18 cellular contexts compared by ENCODE assay signal in the genomic region with DNA sequence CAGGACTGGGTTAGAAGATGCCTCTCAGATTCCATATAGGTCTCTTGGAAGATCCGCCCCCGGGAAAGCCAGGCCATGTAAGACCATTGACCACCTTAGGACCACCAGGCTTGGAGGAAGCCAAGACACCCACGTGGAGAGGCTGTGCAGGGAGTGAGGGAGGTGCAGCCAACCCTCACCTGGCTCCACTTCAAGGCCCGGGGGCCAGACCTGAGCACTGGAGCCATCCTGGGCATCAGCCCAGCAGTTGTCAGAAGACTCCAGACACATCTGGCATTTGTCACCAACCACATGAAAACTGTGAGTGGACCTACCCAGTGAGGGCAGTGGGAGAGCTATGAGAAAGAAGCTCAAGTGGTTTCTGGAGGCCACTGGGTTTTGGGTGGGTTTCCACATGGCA.
DNase-seq lines count a peak whose midpoint lies in the region; ATAC-seq and TF ChIP-seq lines count a peak whose summit lies in the region.
"Had no signal": no experiment of that assay in that cellular context is flagged by ENCODE, and none has a peak within 500 bp of the region (broad histone marks: within the 10 kb centered on the region; RNA-seq: fewer than 3 reads in every experiment).

No MANE protein-coding gene starts in this region.

- H3K9me3 ChIP-seq in right atrium auricular region: no peaks in the 10 kb centered on the region
- no peaks in the 10 kb centered on the region for H3K9me3 ChIP-seq in heart right ventricle
- no peaks in the 10 kb centered on the region for H3K9me3 ChIP-seq in prostate gland
- H3K9me3 ChIP-seq in PC-3 (ENCODE audit: low read length): no peaks in the 10 kb centered on the region

- H3K36me3 ChIP-seq in right atrium auricular region: no peaks in the 10 kb centered on the region
- no peaks in the 10 kb centered on the region for H3K36me3 ChIP-seq in heart right ventricle
- no peaks in the 10 kb centered on the region for H3K36me3 ChIP-seq in prostate gland
- H3K36me3 ChIP-seq in PC-3 (ENCODE audit: low read depth, low read length): no peaks in the 10 kb centered on the region
- H3K36me3 ChIP-seq: BLaER1 treated with 17β-estradiol and CSF1 and Interleukin-3, amounts not matched to agents 10 nM and 100 nM had no signal

- H3K27ac Mint-ChIP-seq in stimulated activated effector memory CD8-positive, alpha-beta T cell treated with anti-CD3 and anti-CD28 coated beads, Interleukin-12 subunit alpha, Interleukin-12 subunit beta, amount 100 ng/mL, for 72 hours: no peak overlapping the region
- H3K27ac Mint-ChIP-seq: CD8-positive, alpha-beta T cell had no signal

- no TSS peak for BruUV-seq in PC-3 (replicated peaks; lab: Mats Ljungman, UMichigan)

- WGBS in heart right ventricle, 2 donors: 61 to 67% methylated on average over 4 of the region's 4 CpGs
- WGBS in prostate gland: 67% methylated on average over 4 of the region's 4 CpGs

- H3K27me3 ChIP-seq in right atrium auricular region (no peaks in the 10 kb centered on the region), heart right ventricle (peaks cover 0 to 19% (median 0%) of the 10 kb centered on the region in 7 donors), prostate gland (replicated peaks; ENCODE audit: insufficient read depth) (no peaks in the 10 kb centered on the region), PC-3 (ENCODE audit: low read length) (peaks cover 33% of the 10 kb centered on the region)

- POLR2A ChIA-PET in PC-3 (lab: Charles Lee; ENCODE audit: unreplicated experiment): no interaction called here

- no peak overlapping the region for H2AFZ ChIP-seq in PC-3 (ENCODE audit: low read length)
- H2AFZ ChIP-seq: GM23248 had no signal

- no peaks in the 10 kb centered on the region for H3K9me3 Mint-ChIP-seq in stimulated activated effector memory CD8-positive, alpha-beta T cell treated with anti-CD3 and anti-CD28 coated beads, Interleukin-12 subunit alpha, Interleukin-12 subunit beta, amount 100 ng/mL, for 72 hours
- H3K9me3 Mint-ChIP-seq: CD8-positive, alpha-beta T cell had no signal

- H3F3A ChIP-seq in PC-3 (ENCODE audit: low read length, unreplicated experiment): no peaks in the 10 kb centered on the region

- no peak overlapping the region for H3K4me2 ChIP-seq in PC-3 (ENCODE audit: low read length)

- no peaks in the 10 kb centered on the region for H3K79me2 ChIP-seq in PC-3 (ENCODE audit: low read length)

- H3K36me3 Mint-ChIP-seq in stimulated activated effector memory CD8-positive, alpha-beta T cell treated with anti-CD3 and anti-CD28 coated beads, Interleukin-12 subunit alpha, Interleukin-12 subunit beta, amount 100 ng/mL, for 72 hours: no peaks in the 10 kb centered on the region
- H3K36me3 Mint-ChIP-seq: CD8-positive, alpha-beta T cell had no signal

- H3K4me1 Mint-ChIP-seq in stimulated activated effector memory CD8-positive, alpha-beta T cell treated with anti-CD3 and anti-CD28 coated beads, Interleukin-12 subunit alpha, Interleukin-12 subunit beta, amount 100 ng/mL, for 72 hours: no peaks in the 10 kb centered on the region

- no peak for TF ChIP-seq POLR2A in prostate gland (IDR thresholded peaks at IDR 0.05)

- DNase-seq in Right ventricle myocardium inferior (ENCODE audit: missing footprints) (no peak), right atrium auricular region (ENCODE audit: low spot score) (no peak), RPMI8226 (peak; percentile 10), heart right ventricle (peak; percentile 43 to 57), prostate gland (ENCODE audit: low spot score) (no peak), PC-3 (no peak), OCI-M2 (lab: John Stamatoyannopoulos, UW; ENCODE audit: unreplicated experiment) (no peak)
- DNase-seq in stimulated activated effector memory CD8-positive, alpha-beta T cell treated with anti-CD3 and anti-CD28 coated beads, Interleukin-12 subunit alpha, Interleukin-12 subunit beta, amount 100 ng/mL, for 72 hours (ENCODE audit: low spot score in 2 of 2): no peak
- DNase-seq: 8988T; Calu3; CD8-positive, alpha-beta T cell; DMS79 treated with DMSO at 0.1 percent for 48 hours; GM23248; HCEC 1CT; IMR-90 had no signal

- CTCF ChIA-PET in PC-3 (lab: Charles Lee): no interaction called here

- no peaks in the 10 kb centered on the region for H3K9me2 ChIP-seq in PC-3 (replicated peaks; ENCODE audit: low read length)

- H3K4me3 ChIP-seq in right atrium auricular region (no peak overlapping the region), heart right ventricle (no peak overlapping the region), prostate gland (no peak overlapping the region), PC-3 (ENCODE audit: low read length) (no peak overlapping the region)
- H3K4me3 ChIP-seq: BLaER1 treated with 17β-estradiol and CSF1 and Interleukin-3, amounts not matched to agents 10 nM and 100 nM; GM12878; GM23248 had no signal

- no peaks in the 10 kb centered on the region for H4K20me1 ChIP-seq in PC-3 (ENCODE audit: low read length)
- H4K20me1 ChIP-seq: BLaER1 treated with 17β-estradiol and CSF1 and Interleukin-3, amounts not matched to agents 10 nM and 100 nM had no signal

- no peak overlapping the region for H3K27ac ChIP-seq in right atrium auricular region
- H3K27ac ChIP-seq in heart right ventricle: no peak overlapping the region
- no peak overlapping the region for H3K27ac ChIP-seq in prostate gland
- no peak overlapping the region for H3K27ac ChIP-seq in PC-3 (ENCODE audit: low read length)
- H3K27ac ChIP-seq: BLaER1 treated with 17β-estradiol and CSF1 and Interleukin-3, amounts not matched to agents 10 nM and 100 nM; GM23248; HL-60 had no signal

- H3K4me1 ChIP-seq in right atrium auricular region (no peaks in the 10 kb centered on the region), heart right ventricle (peaks cover 0 to 8% (median 0%) of the 10 kb centered on the region in 9 donors), prostate gland (replicated peaks) (no peaks in the 10 kb centered on the region), PC-3 (ENCODE audit: insufficient read depth, low read length) (no peaks in the 10 kb centered on the region)

- TF ChIP-seq CTCF in right atrium auricular region (IDR thresholded peaks at IDR 0.05) (no peak), heart right ventricle (IDR thresholded peaks at IDR 0.05) (no peak), prostate gland (IDR thresholded peaks at IDR 0.05) (no peak), PC-3 (conservative IDR thresholded peaks at IDR 0.05; ENCODE audit: low read depth, low read length) (no peak)

- ATAC-seq in Right ventricle myocardium inferior: peak; percentile 90
- peak; percentile 54 to 96 (median 88) for ATAC-seq in heart right ventricle
- peak; percentile 32 for ATAC-seq in stimulated activated effector memory CD8-positive, alpha-beta T cell treated with anti-CD3 and anti-CD28 coated beads, Interleukin-12 subunit alpha, Interleukin-12 subunit beta, amount 100 ng/mL, for 72 hours
- ATAC-seq in PC-3: no peak
- ATAC-seq: CD8-positive, alpha-beta T cell; GM12878 had no signal

- no peak overlapping the region for H3K9ac ChIP-seq in PC-3 (ENCODE audit: low read length)
- H3K9ac ChIP-seq: BLaER1 treated with 17β-estradiol and CSF1 and Interleukin-3, amounts not matched to agents 10 nM and 100 nM; GM23248 had no signal

- intact Hi-C loops in Right ventricle myocardium inferior (cut with DNase I) (no loop called here), heart right ventricle (cut with DNase I) (loop anchor here in 2 of 10 donors (10.0 kb wide), 2 partner anchors 202 to 222 kb away; no protein-coding TSS in a partner anchor), prostate gland (cut with DNase I) (no loop called here), PC-3 (cut with micrococcal nuclease) (no loop called here)

- H3K4me3 Mint-ChIP-seq in stimulated activated effector memory CD8-positive, alpha-beta T cell treated with anti-CD3 and anti-CD28 coated beads, Interleukin-12 subunit alpha, Interleukin-12 subunit beta, amount 100 ng/mL, for 72 hours: no peak overlapping the region
- H3K4me3 Mint-ChIP-seq: CD8-positive, alpha-beta T cell had no signal

Comparison
In these comparisons a context has a peak if more than half of its experiments do, and no peak if none do; other contexts are left out.
1. DNase-seq: peak in RPMI8226 (single experiment) and heart right ventricle (2 of 2); none in Right ventricle myocardium inferior (single experiment), right atrium auricular region (single experiment), stimulated activated effector memory CD8-positive, alpha-beta T cell treated with anti-CD3 and anti-CD28 coated beads, Interleukin-12 subunit alpha, Interleukin-12 subunit beta, amount 100 ng/mL, for 72 hours (0 of 2), prostate gland (single experiment), PC-3 (single experiment) and OCI-M2 (single experiment).